Comparison of ENCODE assay signal across 2 cellular contexts in the genomic region with DNA sequence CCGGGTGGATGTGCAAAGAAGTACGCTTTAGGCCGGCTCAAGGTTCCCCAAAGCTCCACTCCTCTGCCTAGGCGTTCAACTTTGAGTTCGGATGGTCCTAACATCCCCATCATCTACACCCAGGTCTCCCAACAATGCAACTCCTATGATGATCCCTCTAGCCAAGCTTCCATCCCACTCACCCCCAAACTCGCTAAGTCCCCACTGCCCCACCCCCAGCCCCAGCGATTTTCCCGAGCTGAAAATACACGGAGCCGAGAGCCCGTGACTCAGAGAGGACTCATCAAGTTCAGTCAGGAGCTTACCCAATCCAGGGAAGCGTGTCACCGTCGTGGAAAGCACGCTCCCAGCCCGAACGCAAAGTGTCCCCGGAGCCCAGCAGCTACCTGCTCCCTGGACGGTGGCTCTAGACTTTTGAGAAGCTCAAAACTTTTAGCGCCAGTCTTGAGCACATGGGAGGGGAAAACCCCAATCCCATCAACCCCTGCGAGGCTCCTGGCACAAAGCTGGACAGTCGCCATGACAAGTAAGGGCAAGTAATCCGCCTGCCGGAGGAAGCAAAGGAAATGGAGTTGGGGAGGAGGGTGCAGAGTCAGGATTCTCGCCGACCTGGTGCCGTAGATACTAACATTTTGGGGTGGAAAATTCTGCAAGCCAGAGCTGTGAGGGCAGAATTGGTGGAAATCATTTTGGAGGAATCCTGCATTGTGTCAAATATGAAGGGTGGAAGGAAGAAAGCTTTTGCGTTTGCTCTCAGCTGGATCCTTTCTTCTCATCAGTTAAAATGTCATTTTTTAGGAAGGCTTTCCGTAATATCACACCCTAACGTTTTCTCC.
TF ChIP-seq lines count a peak whose summit lies in the region.

TSS of gene TP53 (minus strand) at position 419 of the 836 bp plus-strand sequence. CDS start 10,896 bp downstream, outside the sequence.

TF ChIP-seq in HEK293, 187 proteins besides CTCF, POLR2A, EP300 and RAD21 (continued from another document and continues in another):
- TF ChIP-seq, protein P1, sequence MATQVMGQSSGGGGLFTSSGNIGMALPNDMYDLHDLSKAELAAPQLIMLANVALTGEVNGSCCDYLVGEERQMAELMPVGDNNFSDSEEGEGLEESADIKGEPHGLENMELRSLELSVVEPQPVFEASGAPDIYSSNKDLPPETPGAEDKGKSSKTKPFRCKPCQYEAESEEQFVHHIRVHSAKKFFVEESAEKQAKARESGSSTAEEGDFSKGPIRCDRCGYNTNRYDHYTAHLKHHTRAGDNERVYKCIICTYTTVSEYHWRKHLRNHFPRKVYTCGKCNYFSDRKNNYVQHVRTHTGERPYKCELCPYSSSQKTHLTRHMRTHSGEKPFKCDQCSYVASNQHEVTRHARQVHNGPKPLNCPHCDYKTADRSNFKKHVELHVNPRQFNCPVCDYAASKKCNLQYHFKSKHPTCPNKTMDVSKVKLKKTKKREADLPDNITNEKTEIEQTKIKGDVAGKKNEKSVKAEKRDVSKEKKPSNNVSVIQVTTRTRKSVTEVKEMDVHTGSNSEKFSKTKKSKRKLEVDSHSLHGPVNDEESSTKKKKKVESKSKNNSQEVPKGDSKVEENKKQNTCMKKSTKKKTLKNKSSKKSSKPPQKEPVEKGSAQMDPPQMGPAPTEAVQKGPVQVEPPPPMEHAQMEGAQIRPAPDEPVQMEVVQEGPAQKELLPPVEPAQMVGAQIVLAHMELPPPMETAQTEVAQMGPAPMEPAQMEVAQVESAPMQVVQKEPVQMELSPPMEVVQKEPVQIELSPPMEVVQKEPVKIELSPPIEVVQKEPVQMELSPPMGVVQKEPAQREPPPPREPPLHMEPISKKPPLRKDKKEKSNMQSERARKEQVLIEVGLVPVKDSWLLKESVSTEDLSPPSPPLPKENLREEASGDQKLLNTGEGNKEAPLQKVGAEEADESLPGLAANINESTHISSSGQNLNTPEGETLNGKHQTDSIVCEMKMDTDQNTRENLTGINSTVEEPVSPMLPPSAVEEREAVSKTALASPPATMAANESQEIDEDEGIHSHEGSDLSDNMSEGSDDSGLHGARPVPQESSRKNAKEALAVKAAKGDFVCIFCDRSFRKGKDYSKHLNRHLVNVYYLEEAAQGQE (tag by site-specific recombination; IDR thresholded peaks at IDR 0.05), result 0 out of 2 replicates have a peak, but pooled peaks have one; percentile 8
- TF ChIP-seq SCRT1 (tag by site-specific recombination; IDR thresholded peaks at IDR 0.05; ENCODE audit: borderline replicate concordance), result no peak
- TF ChIP-seq ZNF169 (tag by site-specific recombination; IDR thresholded peaks at IDR 0.05), result no peak
- TF ChIP-seq SP7 (tag by site-specific recombination; IDR thresholded peaks at IDR 0.05), result peak; percentile 49
- TF ChIP-seq ZNF341 (tag by site-specific recombination; IDR thresholded peaks at IDR 0.05; ENCODE audit: low read depth), result peak; percentile 80
- no peak for TF ChIP-seq ZNF239 (tag by site-specific recombination; IDR thresholded peaks at IDR 0.05)
- no peak for TF ChIP-seq ZNF830 (tag by site-specific recombination; IDR thresholded peaks at IDR 0.05; ENCODE audit: low read depth)
- no peak for TF ChIP-seq FEZF1 (tag by site-specific recombination; IDR thresholded peaks at IDR 0.05)
- TF ChIP-seq ZNF777 (tag by site-specific recombination; IDR thresholded peaks at IDR 0.05; ENCODE audit: borderline replicate concordance), result no peak
- TF ChIP-seq ZBTB21 (tag by site-specific recombination; IDR thresholded peaks at IDR 0.05), result no peak
- peak; percentile 87 for TF ChIP-seq IKZF3 (tag by site-specific recombination; IDR thresholded peaks at IDR 0.05)
- TF ChIP-seq ZNF529 (tag by site-specific recombination; IDR thresholded peaks at IDR 0.05; ENCODE audit: insufficient replicate concordance), result no peak
- TF ChIP-seq ZNF398 (tag by site-specific recombination; IDR thresholded peaks at IDR 0.05), result 0 out of 2 replicates have a peak, but pooled peaks have one; percentile 10
- TF ChIP-seq ZEB2 (tag by site-specific recombination; IDR thresholded peaks at IDR 0.05), result peak; percentile 33
- no peak for TF ChIP-seq ZNF37A (tag by site-specific recombination; IDR thresholded peaks at IDR 0.05)
- TF ChIP-seq, protein P2, sequence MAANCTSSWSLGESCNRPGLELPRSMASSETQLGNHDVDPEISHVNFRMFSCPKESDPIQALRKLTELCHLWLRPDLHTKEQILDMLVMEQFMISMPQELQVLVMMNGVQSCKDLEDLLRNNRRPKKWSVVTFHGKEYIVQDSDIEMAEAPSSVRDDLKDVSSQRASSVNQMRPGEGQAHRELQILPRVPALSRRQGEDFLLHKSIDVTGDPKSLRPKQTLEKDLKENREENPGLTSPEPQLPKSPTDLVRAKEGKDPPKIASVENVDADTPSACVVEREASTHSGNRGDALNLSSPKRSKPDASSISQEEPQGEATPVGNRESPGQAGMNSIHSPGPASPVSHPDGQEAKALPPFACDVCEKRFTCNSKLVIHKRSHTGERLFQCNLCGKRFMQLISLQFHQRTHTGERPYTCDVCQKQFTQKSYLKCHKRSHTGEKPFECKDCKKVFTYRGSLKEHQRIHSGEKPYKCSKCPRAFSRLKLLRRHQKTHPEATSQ (tag by site-specific recombination; IDR thresholded peaks at IDR 0.05), result no peak
- TF ChIP-seq ZNF146 (tag by site-specific recombination; IDR thresholded peaks at IDR 0.05), result peak; percentile 66; the same call in 1 of the 2 replicates
- TF ChIP-seq ZNF549 (tag by site-specific recombination; IDR thresholded peaks at IDR 0.05), result no peak
- TF ChIP-seq ZNF202 (tag by site-specific recombination; IDR thresholded peaks at IDR 0.05; ENCODE audit: borderline replicate concordance), result no peak
- TF ChIP-seq SALL2 (tag by site-specific recombination; IDR thresholded peaks at IDR 0.05; ENCODE audit: borderline replicate concordance), result no peak
- TF ChIP-seq ZSCAN16 (tag by site-specific recombination; IDR thresholded peaks at IDR 0.05), result no peak
- no peak for TF ChIP-seq ZNF571 (tag by site-specific recombination; IDR thresholded peaks at IDR 0.05)
- no peak; the same call in 1 of the 2 replicates for TF ChIP-seq ZNF561 (tag by site-specific recombination; IDR thresholded peaks at IDR 0.05; ENCODE audit: borderline replicate concordance)
- peak; percentile 54; the same call in 1 of the 2 replicates for TF ChIP-seq ZNF394 (tag by site-specific recombination; IDR thresholded peaks at IDR 0.05; ENCODE audit: borderline replicate concordance)
- TF ChIP-seq ZNF324 (tag by site-specific recombination; IDR thresholded peaks at IDR 0.05), result peak; percentile 33; the same call in 1 of the 2 replicates
- no peak for TF ChIP-seq ZNF426 (tag by site-specific recombination; IDR thresholded peaks at IDR 0.05)
- no peak for TF ChIP-seq GLIS2 (tag by site-specific recombination; IDR thresholded peaks at IDR 0.05)
- TF ChIP-seq OVOL3 (tag by site-specific recombination; IDR thresholded peaks at IDR 0.05), result no peak

TF ChIP-seq in GM12878, 131 proteins besides CTCF, POLR2A, EP300 and RAD21 (continued from another document and continues in another):
- TF ChIP-seq, protein P3, sequence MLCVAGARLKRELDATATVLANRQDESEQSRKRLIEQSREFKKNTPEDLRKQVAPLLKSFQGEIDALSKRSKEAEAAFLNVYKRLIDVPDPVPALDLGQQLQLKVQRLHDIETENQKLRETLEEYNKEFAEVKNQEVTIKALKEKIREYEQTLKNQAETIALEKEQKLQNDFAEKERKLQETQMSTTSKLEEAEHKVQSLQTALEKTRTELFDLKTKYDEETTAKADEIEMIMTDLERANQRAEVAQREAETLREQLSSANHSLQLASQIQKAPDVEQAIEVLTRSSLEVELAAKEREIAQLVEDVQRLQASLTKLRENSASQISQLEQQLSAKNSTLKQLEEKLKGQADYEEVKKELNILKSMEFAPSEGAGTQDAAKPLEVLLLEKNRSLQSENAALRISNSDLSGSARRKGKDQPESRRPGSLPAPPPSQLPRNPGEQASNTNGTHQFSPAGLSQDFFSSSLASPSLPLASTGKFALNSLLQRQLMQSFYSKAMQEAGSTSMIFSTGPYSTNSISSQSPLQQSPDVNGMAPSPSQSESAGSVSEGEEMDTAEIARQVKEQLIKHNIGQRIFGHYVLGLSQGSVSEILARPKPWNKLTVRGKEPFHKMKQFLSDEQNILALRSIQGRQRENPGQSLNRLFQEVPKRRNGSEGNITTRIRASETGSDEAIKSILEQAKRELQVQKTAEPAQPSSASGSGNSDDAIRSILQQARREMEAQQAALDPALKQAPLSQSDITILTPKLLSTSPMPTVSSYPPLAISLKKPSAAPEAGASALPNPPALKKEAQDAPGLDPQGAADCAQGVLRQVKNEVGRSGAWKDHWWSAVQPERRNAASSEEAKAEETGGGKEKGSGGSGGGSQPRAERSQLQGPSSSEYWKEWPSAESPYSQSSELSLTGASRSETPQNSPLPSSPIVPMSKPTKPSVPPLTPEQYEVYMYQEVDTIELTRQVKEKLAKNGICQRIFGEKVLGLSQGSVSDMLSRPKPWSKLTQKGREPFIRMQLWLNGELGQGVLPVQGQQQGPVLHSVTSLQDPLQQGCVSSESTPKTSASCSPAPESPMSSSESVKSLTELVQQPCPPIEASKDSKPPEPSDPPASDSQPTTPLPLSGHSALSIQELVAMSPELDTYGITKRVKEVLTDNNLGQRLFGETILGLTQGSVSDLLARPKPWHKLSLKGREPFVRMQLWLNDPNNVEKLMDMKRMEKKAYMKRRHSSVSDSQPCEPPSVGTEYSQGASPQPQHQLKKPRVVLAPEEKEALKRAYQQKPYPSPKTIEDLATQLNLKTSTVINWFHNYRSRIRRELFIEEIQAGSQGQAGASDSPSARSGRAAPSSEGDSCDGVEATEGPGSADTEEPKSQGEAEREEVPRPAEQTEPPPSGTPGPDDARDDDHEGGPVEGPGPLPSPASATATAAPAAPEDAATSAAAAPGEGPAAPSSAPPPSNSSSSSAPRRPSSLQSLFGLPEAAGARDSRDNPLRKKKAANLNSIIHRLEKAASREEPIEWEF (IDR thresholded peaks at IDR 0.05; ENCODE audit: insufficient replicate concordance, low read depth, low read length), result no peak
- no peak for TF ChIP-seq MYB (IDR thresholded peaks at IDR 0.05; ENCODE audit: borderline replicate concordance, low read depth, low read length)
- TF ChIP-seq NRF1 (conservative IDR thresholded peaks at IDR 0.05; ENCODE audit: low read depth, low read length), result no peak
- TF ChIP-seq, protein P4, sequence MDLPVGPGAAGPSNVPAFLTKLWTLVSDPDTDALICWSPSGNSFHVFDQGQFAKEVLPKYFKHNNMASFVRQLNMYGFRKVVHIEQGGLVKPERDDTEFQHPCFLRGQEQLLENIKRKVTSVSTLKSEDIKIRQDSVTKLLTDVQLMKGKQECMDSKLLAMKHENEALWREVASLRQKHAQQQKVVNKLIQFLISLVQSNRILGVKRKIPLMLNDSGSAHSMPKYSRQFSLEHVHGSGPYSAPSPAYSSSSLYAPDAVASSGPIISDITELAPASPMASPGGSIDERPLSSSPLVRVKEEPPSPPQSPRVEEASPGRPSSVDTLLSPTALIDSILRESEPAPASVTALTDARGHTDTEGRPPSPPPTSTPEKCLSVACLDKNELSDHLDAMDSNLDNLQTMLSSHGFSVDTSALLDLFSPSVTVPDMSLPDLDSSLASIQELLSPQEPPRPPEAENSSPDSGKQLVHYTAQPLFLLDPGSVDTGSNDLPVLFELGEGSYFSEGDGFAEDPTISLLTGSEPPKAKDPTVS (IDR thresholded peaks at IDR 0.05; ENCODE audit: low read depth, low read length), result no peak
- no peak for TF ChIP-seq SREBF1 (IDR thresholded peaks at IDR 0.05; ENCODE audit: low read length)
- TF ChIP-seq CBX5 (IDR thresholded peaks at IDR 0.05; ENCODE audit: low read depth), result no peak; the same call in 1 of the 2 replicates
- no peak for TF ChIP-seq NFYA (IDR thresholded peaks at IDR 0.05; ENCODE audit: borderline replicate concordance, low read depth, low read length)
- peak; percentile 62 for TF ChIP-seq CREB1 (IDR thresholded peaks at IDR 0.05; ENCODE audit: low read depth)
- no peak; the same call in 1 of the 2 replicates for TF ChIP-seq BCL11A (IDR thresholded peaks at IDR 0.05; ENCODE audit: low read depth, low read length)
- no peak for TF ChIP-seq CHD4 (IDR thresholded peaks at IDR 0.05)
- no peak; the same call in 1 of the 2 replicates for TF ChIP-seq PAX8 (IDR thresholded peaks at IDR 0.05)
- no peak for TF ChIP-seq ZBED1 (IDR thresholded peaks at IDR 0.05; ENCODE audit: borderline replicate concordance)
- no peak for TF ChIP-seq ETV6 (conservative IDR thresholded peaks at IDR 0.05 in 1 of 2, IDR thresholded peaks at IDR 0.05 in 1 of 2; ENCODE audit: borderline replicate concordance in 1 of 2, low read depth in 1 of 2)
- TF ChIP-seq GABPA (IDR thresholded peaks at IDR 0.05; ENCODE audit: low read depth), result peak; percentile 56; the same call in 1 of the 2 replicates
- no peak for TF ChIP-seq PBX3 (IDR thresholded peaks at IDR 0.05; ENCODE audit: insufficient replicate concordance, low read depth, low read length)
- TF ChIP-seq, protein P5, sequence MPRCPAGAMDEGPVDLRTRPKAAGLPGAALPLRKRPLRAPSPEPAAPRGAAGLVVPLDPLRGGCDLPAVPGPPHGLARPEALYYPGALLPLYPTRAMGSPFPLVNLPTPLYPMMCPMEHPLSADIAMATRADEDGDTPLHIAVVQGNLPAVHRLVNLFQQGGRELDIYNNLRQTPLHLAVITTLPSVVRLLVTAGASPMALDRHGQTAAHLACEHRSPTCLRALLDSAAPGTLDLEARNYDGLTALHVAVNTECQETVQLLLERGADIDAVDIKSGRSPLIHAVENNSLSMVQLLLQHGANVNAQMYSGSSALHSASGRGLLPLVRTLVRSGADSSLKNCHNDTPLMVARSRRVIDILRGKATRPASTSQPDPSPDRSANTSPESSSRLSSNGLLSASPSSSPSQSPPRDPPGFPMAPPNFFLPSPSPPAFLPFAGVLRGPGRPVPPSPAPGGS (IDR thresholded peaks at IDR 0.05; ENCODE audit: borderline replicate concordance, insufficient read depth, low read depth, low read length, poor library complexity, severe bottlenecking), result peak; percentile 63
- no peak for TF ChIP-seq SUPT20H (IDR thresholded peaks at IDR 0.05; ENCODE audit: borderline replicate concordance, control insufficient read depth, low read depth, low read length)
- peak; percentile 94 for TF ChIP-seq POLR2AphosphoS2 (IDR thresholded peaks at IDR 0.05; ENCODE audit: low read depth, low read length)
- peak; percentile 86 for TF ChIP-seq MYC (IDR thresholded peaks at IDR 0.05; ENCODE audit: insufficient read depth, insufficient read length, insufficient replicate concordance, low read length, severe bottlenecking)
